Comparison of ENCODE assay signal across 8 cellular contexts in genomic region chr15:64883097-64883581, GRCh38. TPM values are rescaled to one million over a fixed set of nuclear protein-coding genes. Genes with fewer than 3 reads are reported as not detected.
DNase-seq lines count a peak whose midpoint lies in the region; ATAC-seq, FAIRE-seq and TF ChIP-seq lines count a peak whose summit lies in the region.

No MANE protein-coding gene starts in this region.

- H3K4me1 Mint-ChIP-seq in activated CD4-positive, alpha-beta memory T cell treated with anti-CD3 and anti-CD28 coated beads, Interleukin-2, amount 10 ng/mL, durations not matched to agents 7 days and 5 days = peaks cover 44% of the 10 kb centered on the region

- peak; percentile 48 for ATAC-seq in HG02870 (IDR thresholded peaks at IDR 0.05; ENCODE audit: unreplicated experiment)
- ATAC-seq in HG02885 (IDR thresholded peaks at IDR 0.05; ENCODE audit: poor library complexity, unreplicated experiment) = no peak
- ATAC-seq in HG03039 (IDR thresholded peaks at IDR 0.05; ENCODE audit: unreplicated experiment) = no peak

- dilution Hi-C loops in keratinocyte (cut with MboI; ENCODE audit: extremely low pct_ligation_motif_present, low sequenced_read_pairs) = no loop called here

- CTCF ChIA-PET in GM10248 (lab: Yijun Ruan, JAX) = interaction anchor here (0.9 to 5.0 kb wide), 11 partner anchors 7 to 72 kb away, joined by 3 to 30 read pairs (median 6); no protein-coding TSS in a partner anchor
- CTCF ChIA-PET in activated CD4-positive, alpha-beta memory T cell treated with anti-CD3 and anti-CD28 coated beads, Interleukin-2, amount 10 ng/mL, durations not matched to agents 7 days and 5 days (lab: Charles Lee) = interaction anchor here (0.7 to 5.8 kb wide), 7 partner anchors 10 to 155 kb away, joined by 3 to 48 read pairs (median 4); no protein-coding TSS in a partner anchor

- FAIRE-seq in keratinocyte (lab: Jason Lieb, UNC) = peak; percentile 90

- POLR2A ChIA-PET in GM10248 (lab: Yijun Ruan, JAX) = interaction anchor here (1.9 kb wide), 1 partner anchor 10 kb away, joined by 13 read pairs; no protein-coding TSS in a partner anchor
- POLR2A ChIA-PET in activated CD4-positive, alpha-beta memory T cell treated with anti-CD3 and anti-CD28 coated beads, Interleukin-2, amount 10 ng/mL, durations not matched to agents 7 days and 5 days (lab: Charles Lee) = interaction anchor here (0.9 to 7.6 kb wide), 8 partner anchors 10 to 58 kb away, joined by 3 to 182 read pairs (median 4); partner anchors contain the start of gene PIF1

- H3K9me3 ChIP-seq in keratinocyte (ENCODE audit: control insufficient read depth, low read depth, low read length) = no peaks in the 10 kb centered on the region

- H3K27ac Mint-ChIP-seq in activated CD4-positive, alpha-beta memory T cell treated with anti-CD3 and anti-CD28 coated beads, Interleukin-2, amount 10 ng/mL, durations not matched to agents 7 days and 5 days = peak overlapping the region; percentile 96

- DNase-seq in GM10248 (ENCODE audit: extremely low spot score) (peak; percentile 78), keratinocyte (ENCODE audit: low read depth, low spot score) (peak; percentile 84), retina (no peak), NCI-H2081 (lab: John Stamatoyannopoulos, UW) (no peak)
- peak; percentile 53 for DNase-seq in activated CD4-positive, alpha-beta memory T cell treated with anti-CD3 and anti-CD28 coated beads, Interleukin-2, amount 10 ng/mL, durations not matched to agents 7 days and 5 days

- peaks cover 30% of the 10 kb centered on the region for H3K4me1 ChIP-seq in keratinocyte (ENCODE audit: control insufficient read depth, extremely low read depth, insufficient read depth, low read length)

- no peak overlapping the region for H2AFZ ChIP-seq in keratinocyte (ENCODE audit: control insufficient read depth, low read length)

- no peaks in the 10 kb centered on the region for H3K36me3 ChIP-seq in keratinocyte (ENCODE audit: control insufficient read depth in 2 of 2, extremely low read depth in 1 of 2, insufficient read depth in 2 of 2, low read length in 2 of 2)

- H3K4me2 ChIP-seq in keratinocyte (ENCODE audit: control insufficient read depth, extremely low read depth, insufficient read depth, low read depth, low read length) = peak overlapping the region; percentile 63

- H3K9me3 Mint-ChIP-seq in activated CD4-positive, alpha-beta memory T cell treated with anti-CD3 and anti-CD28 coated beads, Interleukin-2, amount 10 ng/mL, durations not matched to agents 7 days and 5 days = no peaks in the 10 kb centered on the region

- no peaks in the 10 kb centered on the region for H3K36me3 Mint-ChIP-seq in activated CD4-positive, alpha-beta memory T cell treated with anti-CD3 and anti-CD28 coated beads, Interleukin-2, amount 10 ng/mL, durations not matched to agents 7 days and 5 days (ENCODE audit: low read depth)

- H3K9ac ChIP-seq in keratinocyte (ENCODE audit: control insufficient read depth, extremely low read depth, insufficient read depth, low read length) = peak overlapping the region; percentile 72

- H3K4me3 ChIP-seq in keratinocyte (ENCODE audit: control insufficient read depth in 2 of 3, extremely low read depth in 1 of 3, insufficient read depth in 2 of 3, low read depth in 1 of 3, low read length in 3 of 3) = no peak overlapping the region

- no peaks in the 10 kb centered on the region for H3K27me3 Mint-ChIP-seq in activated CD4-positive, alpha-beta memory T cell treated with anti-CD3 and anti-CD28 coated beads, Interleukin-2, amount 10 ng/mL, durations not matched to agents 7 days and 5 days

- H4K20me1 ChIP-seq in keratinocyte (ENCODE audit: control insufficient read depth, extremely low read depth, insufficient read depth, low read length) = no peaks in the 10 kb centered on the region

- no peaks in the 10 kb centered on the region for H3K79me2 ChIP-seq in keratinocyte (ENCODE audit: control insufficient read depth, insufficient read depth, low read length)

- TF ChIP-seq CTCF in GM10248 (IDR thresholded peaks at IDR 0.05; ENCODE audit: control extremely low read depth, extremely low read depth, low read depth, missing control alignments) (no peak), keratinocyte (optimal IDR thresholded peaks at IDR 0.05 in 1 of 3, IDR thresholded peaks at IDR 0.05 in 1 of 3, conservative IDR thresholded peaks at IDR 0.05 in 1 of 3; ENCODE audit: extremely low read depth in 1 of 3, insufficient read depth in 2 of 3, low read length in 3 of 3) (no peak)

- no peaks in the 10 kb centered on the region for H3K9me1 ChIP-seq in keratinocyte (ENCODE audit: control insufficient read depth, extremely low read depth, insufficient read depth, low read length)

- H3K27me3 ChIP-seq in keratinocyte (ENCODE audit: control insufficient read depth, extremely low read depth, insufficient read depth, low read length) = no peaks in the 10 kb centered on the region

- peak overlapping the region; percentile 97 for H3K27ac ChIP-seq in keratinocyte (ENCODE audit: control insufficient read depth, insufficient read depth, low read length)

- H3K4me3 Mint-ChIP-seq in activated CD4-positive, alpha-beta memory T cell treated with anti-CD3 and anti-CD28 coated beads, Interleukin-2, amount 10 ng/mL, durations not matched to agents 7 days and 5 days = peak overlapping the region; percentile 42

RNA-seq across cellular contexts. Expression of gene ANKDD1A, which starts 28.6 kb away (rescaled TPM):
- 10 to 100 TPM; 14.2 to 15.1 TPM for total RNA-seq in activated CD4-positive, alpha-beta memory T cell treated with anti-CD3 and anti-CD28 coated beads, Interleukin-2, amount 10 ng/mL, durations not matched to agents 7 days and 5 days
- 0.53 to 1.1 TPM (median 0.96 TPM) in 3 replicates for polyA plus RNA-seq in keratinocyte
- 0.76 TPM for polyA plus RNA-seq in keratinocyte (2011; ENCODE audit: low read depth)
- 0.56 and 0.73 TPM in 2 replicates for polyA plus RNA-seq in keratinocyte (2011; cell fraction: cytosol; rRNA removed)
- polyA plus RNA-seq in keratinocyte (2011; cell fraction: nucleus; rRNA removed) = 1.1 and 1.8 TPM in 2 replicates
- 0.90 and 1.2 TPM in 2 replicates for polyA plus RNA-seq in keratinocyte (2012; ENCODE audit: low replicate concordance)
- 1.8 to 3.0 TPM (median 1.9 TPM) in 3 replicates for polyA minus RNA-seq in keratinocyte
- polyA minus RNA-seq in keratinocyte (2011; cell fraction: cytosol; rRNA and poly(A)+ RNA removed) = not detected
- polyA minus RNA-seq in keratinocyte (2011; cell fraction: nucleus; rRNA and poly(A)+ RNA removed) = 0.84 and 1.6 TPM in 2 replicates

RNA-seq across cellular contexts. Expression of gene PLEKHO2, which starts 41.4 kb away (rescaled TPM):
- total RNA-seq in activated CD4-positive, alpha-beta memory T cell treated with anti-CD3 and anti-CD28 coated beads, Interleukin-2, amount 10 ng/mL, durations not matched to agents 7 days and 5 days = 10 to 100 TPM; 32.9 to 33.1 TPM
- 8.8 to 12.0 TPM (median 11.2 TPM) in 3 replicates for polyA plus RNA-seq in keratinocyte
- 1.0 TPM for polyA plus RNA-seq in keratinocyte (2011; ENCODE audit: low read depth)
- 8.1 and 9.4 TPM in 2 replicates for polyA plus RNA-seq in keratinocyte (2011; cell fraction: cytosol; rRNA removed)
- 14.6 and 17.0 TPM in 2 replicates for polyA plus RNA-seq in keratinocyte (2011; cell fraction: nucleus; rRNA removed)
- 4.9 and 11.6 TPM in 2 replicates for polyA plus RNA-seq in keratinocyte (2012; ENCODE audit: low replicate concordance)
- polyA minus RNA-seq in keratinocyte = 11.8 to 17.8 TPM (median 12.1 TPM) in 3 replicates
- polyA minus RNA-seq in keratinocyte (2011; cell fraction: cytosol; rRNA and poly(A)+ RNA removed) = 11.7 TPM
- polyA minus RNA-seq in keratinocyte (2011; cell fraction: nucleus; rRNA and poly(A)+ RNA removed) = 11.0 and 13.6 TPM in 2 replicates

RNA-seq across cellular contexts. Expression of gene PIF1, which starts 57.7 kb away (rescaled TPM):
- total RNA-seq in activated CD4-positive, alpha-beta memory T cell treated with anti-CD3 and anti-CD28 coated beads, Interleukin-2, amount 10 ng/mL, durations not matched to agents 7 days and 5 days = 10 to 100 TPM; 46.1 to 49.1 TPM
- polyA plus RNA-seq in keratinocyte = 2.3 to 7.6 TPM (median 6.2 TPM) in 3 replicates
- polyA plus RNA-seq in keratinocyte (2011; ENCODE audit: low read depth) = not detected
- polyA plus RNA-seq in keratinocyte (2011; cell fraction: cytosol; rRNA removed) = 0.44 and 0.75 TPM in 2 replicates
- 7.1 and 7.3 TPM in 2 replicates for polyA plus RNA-seq in keratinocyte (2011; cell fraction: nucleus; rRNA removed)
- polyA plus RNA-seq in keratinocyte (2012; ENCODE audit: low replicate concordance) = 4.9 TPM in 1 of 2 replicates, not detected in the other
- polyA minus RNA-seq in keratinocyte = 1.1 to 9.9 TPM (median 3.0 TPM) in 3 replicates
- 6.9 TPM for polyA minus RNA-seq in keratinocyte (2011; cell fraction: cytosol; rRNA and poly(A)+ RNA removed)
- 0.63 and 1.4 TPM in 2 replicates for polyA minus RNA-seq in keratinocyte (2011; cell fraction: nucleus; rRNA and poly(A)+ RNA removed)

Comparison
In these comparisons a context has a peak if more than half of its experiments do, and no peak if none do; other contexts are left out.
1. DNase-seq: peak in GM10248 (single experiment), activated CD4-positive, alpha-beta memory T cell treated with anti-CD3 and anti-CD28 coated beads, Interleukin-2, amount 10 ng/mL, durations not matched to agents 7 days and 5 days (single experiment) and keratinocyte (single experiment); none in retina (single experiment) and NCI-H2081 (0 of 2).